In genomic region chr10:45440511-45441062, GRCh38 we compare ENCODE assay signal across 21 cellular contexts.
A peak's percentile ranks its signal among the peaks of the same experiment; 100 is the strongest.
DNase-seq lines count a peak whose midpoint lies in the region; ATAC-seq and TF ChIP-seq lines count a peak whose summit lies in the region.
"Had no signal": no experiment of that assay in that cellular context is flagged by ENCODE, and none has a peak within 500 bp of the region (broad histone marks: within the 10 kb centered on the region; RNA-seq: fewer than 3 reads in every experiment).

No MANE protein-coding gene starts in this region.

- H3K9me3 ChIP-seq in T-helper 17 cell (ENCODE audit: control insufficient read depth, low read length, poor library complexity, severe bottlenecking) = no peaks in the 10 kb centered on the region

- H3K27me3 Mint-ChIP-seq in T-helper 17 cell (peaks cover 4% of the 10 kb centered on the region), memory B cell (no peaks in the 10 kb centered on the region), nephron progenitor cell (ENCODE audit: low read depth, poor library complexity) (peaks cover 4% of the 10 kb centered on the region)
- no peaks in the 10 kb centered on the region for H3K27me3 Mint-ChIP-seq in stimulated activated memory B cell treated with anti-CD40 and anti-IgM and Interleukin-4, amounts not matched to agents 10 μg/mL and 1 μg/mL and 100 μg/mL, for 72 hours

- no peak overlapping the region for H3K4me3 Mint-ChIP-seq in T-helper 17 cell
- no peak overlapping the region for H3K4me3 Mint-ChIP-seq in memory B cell
- no peak overlapping the region for H3K4me3 Mint-ChIP-seq in stimulated activated memory B cell treated with anti-CD40 and anti-IgM and Interleukin-4, amounts not matched to agents 10 μg/mL and 1 μg/mL and 100 μg/mL, for 72 hours
- no peak overlapping the region for H3K4me3 Mint-ChIP-seq in nephron progenitor cell
- H3K4me3 Mint-ChIP-seq: CD8-positive, alpha-beta T cell had no signal

- TF ChIP-seq CTCF in nephron progenitor cell (IDR thresholded peaks at IDR 0.05) = no peak

- H3K9me3 Mint-ChIP-seq in memory B cell (peaks cover 4% of the 10 kb centered on the region), nephron progenitor cell (peaks cover 12% of the 10 kb centered on the region)
- H3K9me3 Mint-ChIP-seq in stimulated activated memory B cell treated with anti-CD40 and anti-IgM and Interleukin-4, amounts not matched to agents 10 μg/mL and 1 μg/mL and 100 μg/mL, for 72 hours = peaks cover 5% of the 10 kb centered on the region
- H3K9me3 Mint-ChIP-seq: CD8-positive, alpha-beta T cell had no signal

- H3K4me1 Mint-ChIP-seq in T-helper 17 cell (peaks cover 9% of the 10 kb centered on the region), memory B cell (peaks cover 20% of the 10 kb centered on the region), nephron progenitor cell (peaks cover 8% of the 10 kb centered on the region)
- H3K4me1 Mint-ChIP-seq in stimulated activated memory B cell treated with anti-CD40 and anti-IgM and Interleukin-4, amounts not matched to agents 10 μg/mL and 1 μg/mL and 100 μg/mL, for 72 hours = peaks cover 50% of the 10 kb centered on the region

- ATAC-seq in T-helper 17 cell = no peak
- no peak for ATAC-seq in memory B cell (ENCODE audit: low read depth)
- no peak for ATAC-seq in stimulated activated memory B cell treated with anti-CD40 and anti-IgM and Interleukin-4, amounts not matched to agents 10 μg/mL and 1 μg/mL and 100 μg/mL, for 72 hours
- no peak for ATAC-seq in activated CD4-positive, CD25-positive, alpha-beta regulatory T cell treated with anti-CD3 and anti-CD28 coated beads, Interleukin-2, amount 50 U/mL, for 24 hours
- ATAC-seq: CD8-positive, alpha-beta T cell; HCT116; SK-N-SH treated with all-trans-retinoic acid at 6 μM for 48 hours had no signal

- H3K36me3 Mint-ChIP-seq in T-helper 17 cell (ENCODE audit: low read depth) = peaks cover 4% of the 10 kb centered on the region
- peaks cover 30% of the 10 kb centered on the region for H3K36me3 Mint-ChIP-seq in memory B cell
- peaks cover 65% of the 10 kb centered on the region for H3K36me3 Mint-ChIP-seq in stimulated activated memory B cell treated with anti-CD40 and anti-IgM and Interleukin-4, amounts not matched to agents 10 μg/mL and 1 μg/mL and 100 μg/mL, for 72 hours
- no peaks in the 10 kb centered on the region for H3K36me3 Mint-ChIP-seq in nephron progenitor cell (ENCODE audit: low read depth)
- H3K36me3 Mint-ChIP-seq: CD8-positive, alpha-beta T cell had no signal

- H3K27ac Mint-ChIP-seq in T-helper 17 cell (peak overlapping the region; percentile 56), memory B cell (peak overlapping the region; percentile 35), nephron progenitor cell (no peak overlapping the region)
- peak overlapping the region; percentile 65 for H3K27ac Mint-ChIP-seq in stimulated activated memory B cell treated with anti-CD40 and anti-IgM and Interleukin-4, amounts not matched to agents 10 μg/mL and 1 μg/mL and 100 μg/mL, for 72 hours
- H3K27ac Mint-ChIP-seq: CD8-positive, alpha-beta T cell had no signal

- DNase-seq in D341Med (ENCODE audit: low spot score) = peak; percentile 21
- DNase-seq in T-helper 17 cell = no peak
- DNase-seq in memory B cell (ENCODE audit: low spot score in 2 of 2) = no peak
- DNase-seq in activated T-cell treated with anti-CD3 and anti-CD28 coated beads for 4 hours = no peak
- no peak for DNase-seq in nephron progenitor cell
- DNase-seq: AML-193; Calu3; GM23248; Kasumi-1; MG63; NCI-H1092 treated with DMSO at 0.1 percent for 48 hours; NCI-H146; NCI-H2081; NCI-H2171 treated with DMSO at 0.1 percent for 48 hours; NK-92 treated with Interleukin-12 subunit alpha and Interleukin-12 subunit beta, amount 100 ng/mL, for 24 hours; SIG-M5 had no signal
